ENCODE assay signal across 27 cellular contexts in genomic region chr11:42422094-42422493, GRCh38.
DNase-seq lines count a peak whose midpoint lies in the region; ATAC-seq and TF ChIP-seq lines count a peak whose summit lies in the region.
"Had no signal": no experiment of that assay in that cellular context is flagged by ENCODE, and none has a peak within 500 bp of the region (broad histone marks: within the 10 kb centered on the region; RNA-seq: fewer than 3 reads in every experiment).

No MANE protein-coding gene starts in this region.

- H3K4me3 Mint-ChIP-seq in HFFc6 = no peak overlapping the region
- H3K4me3 Mint-ChIP-seq in effector memory CD8-positive, alpha-beta T cell = no peak overlapping the region
- H3K4me3 Mint-ChIP-seq in nephron progenitor cell = no peak overlapping the region
- H3K4me3 Mint-ChIP-seq: CD14-positive monocyte; CD8-positive, alpha-beta memory T cell; T-cell had no signal

- no peak overlapping the region for H3K27ac ChIP-seq in brain microvascular endothelial cell
- H3K27ac ChIP-seq: A549, RWPE1 had no signal

- in situ Hi-C loops in brain microvascular endothelial cell (cut with HindIII; ENCODE audit: low pct_ligation_motif_present, low sequenced_read_pairs) = no loop called here

- no peaks in the 10 kb centered on the region for H3K36me3 ChIP-seq in brain microvascular endothelial cell (replicated peaks)
- H3K36me3 ChIP-seq: BE2C, MG63 had no signal

- H3K36me3 Mint-ChIP-seq in HFFc6 (ENCODE audit: low read depth) = no peaks in the 10 kb centered on the region
- no peaks in the 10 kb centered on the region for H3K36me3 Mint-ChIP-seq in effector memory CD8-positive, alpha-beta T cell (ENCODE audit: insufficient read depth)
- H3K36me3 Mint-ChIP-seq in nephron progenitor cell (ENCODE audit: low read depth) = no peaks in the 10 kb centered on the region
- H3K36me3 Mint-ChIP-seq: CD14-positive monocyte; CD8-positive, alpha-beta memory T cell; T-cell had no signal

- no peaks in the 10 kb centered on the region for H3K27me3 ChIP-seq in brain microvascular endothelial cell (replicated peaks)
- H3K27me3 ChIP-seq: BE2C, MG63 had no signal

- H3K4me1 Mint-ChIP-seq in HFFc6 (ENCODE audit: low read depth) = peaks cover 5% of the 10 kb centered on the region; the same call in 1 of the 2 replicates
- H3K4me1 Mint-ChIP-seq in effector memory CD8-positive, alpha-beta T cell (ENCODE audit: low read depth in 2 of 2) = no peaks in the 10 kb centered on the region
- H3K4me1 Mint-ChIP-seq in nephron progenitor cell = no peaks in the 10 kb centered on the region
- H3K4me1 Mint-ChIP-seq: CD14-positive monocyte; CD8-positive, alpha-beta memory T cell; T-cell had no signal

- H3K9me3 Mint-ChIP-seq in HFFc6 (peaks cover 4% of the 10 kb centered on the region; the same call in 1 of the 2 replicates), nephron progenitor cell (no peaks in the 10 kb centered on the region)
- H3K9me3 Mint-ChIP-seq in effector memory CD8-positive, alpha-beta T cell = peaks cover 2 to 11% of the 10 kb centered on the region in 2 donors

- H3K4me3 ChIP-seq in brain microvascular endothelial cell (ENCODE audit: low read depth, low read length) = no peak overlapping the region
- H3K4me3 ChIP-seq: A549, GM12878, K562, MG63 had no signal

- no peak for ATAC-seq in effector memory CD8-positive, alpha-beta T cell (replicated peaks)
- ATAC-seq in GM21576 (IDR thresholded peaks at IDR 0.05; ENCODE audit: unreplicated experiment) = no peak
- ATAC-seq: A549, GM12878, K562, Panc1, T-cell had no signal

- DNase-seq in EH (ENCODE audit: low read depth) (peak; percentile 62), HFFc6 (peak; percentile 45), brain microvascular endothelial cell (peak; percentile 35), kidney tubule cell (ENCODE audit: low spot score) (peak; percentile 4), nephron progenitor cell (no peak), cortex of kidney (lab: John Stamatoyannopoulos, UW) (no peak)
- DNase-seq in effector memory CD8-positive, alpha-beta T cell = no peak
- DNase-seq: BE2C; Calu3; CD8-positive, alpha-beta memory T cell; DMS153; DND-41; Kasumi-1; MG63; NCI-H1105 treated with DMSO at 0.1 percent for 48 hours; NCI-H2029; NCI-H2227 treated with DMSO at 0.1 percent for 48 hours; NCI-H526 treated with DMSO at 0.1 percent for 48 hours; SHP77; T-cell had no signal

- H3K27me3 Mint-ChIP-seq in HFFc6 (ENCODE audit: insufficient read depth) (peaks cover 2% of the 10 kb centered on the region; the same call in 1 of the 2 replicates), nephron progenitor cell (ENCODE audit: low read depth, poor library complexity) (no peaks in the 10 kb centered on the region)
- no peaks in the 10 kb centered on the region for H3K27me3 Mint-ChIP-seq in effector memory CD8-positive, alpha-beta T cell
- H3K27me3 Mint-ChIP-seq: CD8-positive, alpha-beta memory T cell; T-cell had no signal

- H3K27ac Mint-ChIP-seq in HFFc6 = no peak overlapping the region
- no peak overlapping the region for H3K27ac Mint-ChIP-seq in effector memory CD8-positive, alpha-beta T cell
- H3K27ac Mint-ChIP-seq in nephron progenitor cell = no peak overlapping the region
- H3K27ac Mint-ChIP-seq: CD14-positive monocyte; CD8-positive, alpha-beta memory T cell; T-cell had no signal

- TF ChIP-seq CTCF in HFFc6 (IDR thresholded peaks at IDR 0.05) = no peak
- TF ChIP-seq CTCF in brain microvascular endothelial cell (IDR thresholded peaks at IDR 0.05; ENCODE audit: low read depth, low read length, missing control alignments) = no peak
- TF ChIP-seq CTCF in nephron progenitor cell (IDR thresholded peaks at IDR 0.05) = no peak

Comparison
In these comparisons a context has a peak if more than half of its experiments do, and no peak if none do; other contexts are left out.
1. DNase-seq: peak in EH (single experiment), HFFc6 (single experiment), brain microvascular endothelial cell (single experiment) and kidney tubule cell (single experiment); none in effector memory CD8-positive, alpha-beta T cell (0 of 3), nephron progenitor cell (single experiment) and cortex of kidney (single experiment).